In genomic region chr19:15300533-15301194, GRCh38 we compare ENCODE assay signal across 11 cellular contexts. TPM values are rescaled to one million over a fixed set of nuclear protein-coding genes. Genes with fewer than 3 reads are reported as not detected.
DNase-seq lines count a peak whose midpoint lies in the region; ATAC-seq and TF ChIP-seq lines count a peak whose summit lies in the region.
"Had no signal": no experiment of that assay in that cellular context is flagged by ENCODE, and none has a peak within 500 bp of the region (broad histone marks: within the 10 kb centered on the region; RNA-seq: fewer than 3 reads in every experiment).

No MANE protein-coding gene starts in this region.

- no peak overlapping the region for H3K4me3 ChIP-seq in OCI-LY1 (ENCODE audit: low read depth, low read length, poor library complexity, severe bottlenecking)

- H3K27ac ChIP-seq in OCI-LY1 (ENCODE audit: low read depth, low read length, poor library complexity, severe bottlenecking): peak overlapping the region; percentile 30

- H3K36me3 ChIP-seq in OCI-LY1 (ENCODE audit: insufficient read depth, low read length): peaks cover 11% of the 10 kb centered on the region

- H2AFZ ChIP-seq in OCI-LY1 (ENCODE audit: low read length): no peak overlapping the region

- no peaks in the 10 kb centered on the region for H3K9me3 ChIP-seq in OCI-LY1 (ENCODE audit: low read length)

- no peaks in the 10 kb centered on the region for H3F3A ChIP-seq in OCI-LY1 (ENCODE audit: insufficient read depth, low read length)

- peak; percentile 24 for DNase-seq in NK-92 treated with Interleukin-12 subunit alpha and Interleukin-12 subunit beta, amount 100 ng/mL, for 24 hours (lab: John Stamatoyannopoulos, UW)
- DNase-seq in NK-92 (lab: John Stamatoyannopoulos, UW; ENCODE audit: unreplicated experiment): no peak
- no peak for DNase-seq in osteocyte (ENCODE audit: extremely low spot score, unreplicated experiment)
- no peak for DNase-seq in NCI-H2029 treated with DMSO at 0.1 percent for 48 hours (lab: John Stamatoyannopoulos, UW)
- DNase-seq: ACHN, NCI-H146, T-helper 9 cell had no signal

- no peaks in the 10 kb centered on the region for H3K9me2 ChIP-seq in OCI-LY1 (ENCODE audit: low read depth, low read length)

- no peak overlapping the region for H3K4me2 ChIP-seq in OCI-LY1 (ENCODE audit: low read length)

- ATAC-seq in HG02610 (IDR thresholded peaks at IDR 0.05; ENCODE audit: unreplicated experiment): no peak
- ATAC-seq in HG03175 (IDR thresholded peaks at IDR 0.05; ENCODE audit: unreplicated experiment): no peak

- H3K27me3 Mint-ChIP-seq in brain (peaks cover 3% of the 10 kb centered on the region), osteocyte (ENCODE audit: unreplicated experiment) (no peaks in the 10 kb centered on the region)

- H4K20me1 ChIP-seq in OCI-LY1 (ENCODE audit: insufficient read depth, low read length): no peaks in the 10 kb centered on the region

- H3K9ac ChIP-seq in OCI-LY1 (ENCODE audit: low read length): no peak overlapping the region

- peak overlapping the region; percentile 26 to 93 (median 69) for H3K27ac Mint-ChIP-seq in brain
- H3K27ac Mint-ChIP-seq in osteocyte (ENCODE audit: unreplicated experiment): peak overlapping the region; percentile 93

- H3K36me3 Mint-ChIP-seq in brain (peaks cover 55% of the 10 kb centered on the region), osteocyte (ENCODE audit: unreplicated experiment) (peaks cover 2% of the 10 kb centered on the region)

- H3K27me3 ChIP-seq in OCI-LY1 (ENCODE audit: insufficient read depth, low read length): no peaks in the 10 kb centered on the region

- TF ChIP-seq CTCF in OCI-LY1 (IDR thresholded peaks at IDR 0.05; ENCODE audit: low read length) (no peak), brain (conservative IDR thresholded peaks at IDR 0.05) (no peak), osteocyte (IDR thresholded peaks at IDR 0.05) (no peak)

- peaks cover 93% of the 10 kb centered on the region for H3K79me2 ChIP-seq in OCI-LY1 (ENCODE audit: insufficient read depth, low read length)

- H3K9me3 Mint-ChIP-seq in brain (peaks cover 3 to 23% (median 16%) of the 10 kb centered on the region in 5 experiments), osteocyte (ENCODE audit: unreplicated experiment) (peaks cover 3% of the 10 kb centered on the region)

- H3K4me3 Mint-ChIP-seq in brain (peak overlapping the region in 2 of 5 experiments; percentile 33 to 57), osteocyte (ENCODE audit: unreplicated experiment) (peak overlapping the region; percentile 40)

- peaks cover 77% of the 10 kb centered on the region for H3K4me1 Mint-ChIP-seq in brain
- H3K4me1 Mint-ChIP-seq in osteocyte (ENCODE audit: unreplicated experiment): peaks cover 87% of the 10 kb centered on the region

- peaks cover 86% of the 10 kb centered on the region for H3K4me1 ChIP-seq in OCI-LY1 (ENCODE audit: insufficient read depth, low read length, severe bottlenecking)

RNA-seq across cellular contexts. Expression of gene BRD4, which starts 31.7 kb away (rescaled TPM):
- 46.0 TPM for polyA plus RNA-seq in brain (ENCODE audit: insufficient read depth, low read depth, low replicate concordance)
- total RNA-seq in osteocyte: 142 and 143 TPM in 2 replicates
